ENCODE assay signal across 24 cellular contexts in genomic region chr15:33623010-33623409, GRCh38.
DNase-seq lines count a peak whose midpoint lies in the region; TF ChIP-seq lines count a peak whose summit lies in the region.
"Had no signal": no experiment of that assay in that cellular context is flagged by ENCODE, and none has a peak within 500 bp of the region (broad histone marks: within the 10 kb centered on the region; RNA-seq: fewer than 3 reads in every experiment).

No MANE protein-coding gene starts in this region.

- H3K9ac ChIP-seq in Karpas-422 (ENCODE audit: low read length): no peak overlapping the region
- no peak overlapping the region for H3K9ac ChIP-seq in mesendoderm (ENCODE audit: low read length)

- no CpG with 5 or more reads among the region's 7 CpGs for WGBS in mesendoderm (ENCODE audit: extremely low coverage, insufficient coverage, low lambda C conversion rate)
- WGBS in hepatocyte (ENCODE audit: low lambda C conversion rate, missing lambda C conversion rate): 78% methylated on average over 7 of the region's 7 CpGs

- H3K4ac ChIP-seq in mesendoderm (ENCODE audit: low read depth, low read length): no peak overlapping the region

- H2AK5ac ChIP-seq in mesendoderm (ENCODE audit: low read length): no peak overlapping the region

- no peak overlapping the region for H3K4me3 Mint-ChIP-seq in mesothelial cell of epicardium
- H3K4me3 Mint-ChIP-seq: activated naive CD8-positive, alpha-beta T cell; activated T-cell treated with anti-CD3 and anti-CD28 coated beads, Interleukin-2, amount 50 U/mL, for 72 hours; brain; T-helper 2 cell treated with Interferon-gamma antibody and Interleukin-4, amounts not matched to agents 5 μg/mL and 100 μg/mL, for 36 hours had no signal

- DNase-seq in GM06990 (ENCODE audit: extremely low read depth, insufficient read length): no peak
- DNase-seq in Karpas-422: peak; percentile 65
- no peak for DNase-seq in WERI-Rb-1
- DNase-seq in mesendoderm: peak; percentile 51
- DNase-seq in mesothelial cell of epicardium (ENCODE audit: low spot score in 2 of 2, unreplicated experiment in 2 of 2): no peak
- no peak for DNase-seq in NCI-H2171 (lab: John Stamatoyannopoulos, UW)
- DNase-seq in hepatocyte (ENCODE audit: low spot score): no peak
- DNase-seq: activated CD8-positive, alpha-beta memory T cell treated with anti-CD3 and anti-CD28 coated beads for 24 hours; activated T-cell treated with anti-CD3 and anti-CD28 coated beads, Interleukin-2, amount 50 U/mL, for 72 hours; AML-193; Caco-2; GF-D8; left lung; NCI-H187; NCI-H345; occipital lobe; right cardiac atrium; SJCRH30; stomach had no signal

- H2BK5ac ChIP-seq in mesendoderm (ENCODE audit: low read length): no peak overlapping the region

- H3K27me3 ChIP-seq in GM06990 (replicated peaks; ENCODE audit: control insufficient read depth, insufficient read depth, low read length) (no peaks in the 10 kb centered on the region; the same call in 1 of the 2 replicates), Karpas-422 (ENCODE audit: low read length) (no peaks in the 10 kb centered on the region), WERI-Rb-1 (ENCODE audit: insufficient read depth, low read depth, severe bottlenecking) (peaks cover 2% of the 10 kb centered on the region), mesendoderm (ENCODE audit: insufficient read depth, low read length, poor library complexity) (no peaks in the 10 kb centered on the region), hepatocyte (no peaks in the 10 kb centered on the region)
- H3K27me3 ChIP-seq: gastroesophageal sphincter, left lung, SJCRH30 had no signal

- H3K27ac Mint-ChIP-seq in mesothelial cell of epicardium: no peak overlapping the region
- H3K27ac Mint-ChIP-seq: activated naive CD8-positive, alpha-beta T cell; activated T-cell treated with anti-CD3 and anti-CD28 coated beads, Interleukin-2, amount 50 U/mL, for 72 hours; brain; T-helper 2 cell treated with Interferon-gamma antibody and Interleukin-4, amounts not matched to agents 5 μg/mL and 100 μg/mL, for 36 hours had no signal

- H3K9me2 ChIP-seq in Karpas-422 (replicated peaks; ENCODE audit: insufficient read depth, low read length) (no peaks in the 10 kb centered on the region), hepatocyte (replicated peaks; ENCODE audit: insufficient read depth) (no peaks in the 10 kb centered on the region)

- no peak overlapping the region for H3K4me3 ChIP-seq in GM06990 (replicated peaks; ENCODE audit: low read depth, low read length)
- no peak overlapping the region for H3K4me3 ChIP-seq in Karpas-422 (ENCODE audit: low read length)
- H3K4me3 ChIP-seq in WERI-Rb-1 (ENCODE audit: low read depth, low read length): no peak overlapping the region
- H3K4me3 ChIP-seq in mesendoderm (ENCODE audit: low read length): no peak overlapping the region
- H3K4me3 ChIP-seq in hepatocyte: no peak overlapping the region
- H3K4me3 ChIP-seq: gastroesophageal sphincter, left lung, SJCRH30, stomach had no signal

- no peak overlapping the region for H3K18ac ChIP-seq in mesendoderm (ENCODE audit: low read length)

- TF ChIP-seq CTCF in GM06990 (IDR thresholded peaks at IDR 0.05; ENCODE audit: insufficient read depth, low read length, poor library complexity, severe bottlenecking): peak; percentile 21
- TF ChIP-seq CTCF in WERI-Rb-1 (IDR thresholded peaks at IDR 0.05; ENCODE audit: low read depth, low read length): peak; percentile 48
- no peak for TF ChIP-seq CTCF in mesothelial cell of epicardium (IDR thresholded peaks at IDR 0.05; ENCODE audit: unreplicated experiment)
- no peak for TF ChIP-seq CTCF in hepatocyte (IDR thresholded peaks at IDR 0.05; ENCODE audit: poor library complexity)

- H2BK15ac ChIP-seq in mesendoderm (replicated peaks; ENCODE audit: low read depth): no peak overlapping the region

- H3K79me1 ChIP-seq in mesendoderm (ENCODE audit: low read length): no peaks in the 10 kb centered on the region

- H3K9me3 Mint-ChIP-seq in mesothelial cell of epicardium: peaks cover 21% of the 10 kb centered on the region

- no peak overlapping the region for H4K8ac ChIP-seq in mesendoderm (ENCODE audit: low read depth, low read length)

- H3K27me3 Mint-ChIP-seq in mesothelial cell of epicardium (ENCODE audit: low read depth): no peaks in the 10 kb centered on the region

- H3K23ac ChIP-seq in mesendoderm (ENCODE audit: low read length): no peak overlapping the region

- H4K20me1 ChIP-seq in Karpas-422 (ENCODE audit: insufficient read depth, low read depth, low read length): no peaks in the 10 kb centered on the region
- H4K20me1 ChIP-seq in hepatocyte (ENCODE audit: insufficient read depth, poor library complexity, severe bottlenecking): no peaks in the 10 kb centered on the region

- no peak overlapping the region for H2BK120ac ChIP-seq in mesendoderm (ENCODE audit: low read depth, low read length)

- peaks cover 13% of the 10 kb centered on the region for H3K4me1 Mint-ChIP-seq in mesothelial cell of epicardium

- H2AFZ ChIP-seq in Karpas-422 (ENCODE audit: low read length) (no peak overlapping the region), hepatocyte (no peak overlapping the region)

- H3K4me1 ChIP-seq in Karpas-422 (ENCODE audit: low read length) (no peaks in the 10 kb centered on the region), mesendoderm (ENCODE audit: control insufficient read depth, low read depth, low read length) (no peaks in the 10 kb centered on the region), hepatocyte (ENCODE audit: insufficient read depth) (no peaks in the 10 kb centered on the region)
- H3K4me1 ChIP-seq: Caco-2, gastroesophageal sphincter, left lung, stomach had no signal

- no peak overlapping the region for H4K5ac ChIP-seq in mesendoderm (ENCODE audit: low read length)

- H3K4me2 ChIP-seq in Karpas-422 (ENCODE audit: low read depth, low read length, poor library complexity, severe bottlenecking) (no peak overlapping the region), mesendoderm (ENCODE audit: low read length) (no peak overlapping the region), hepatocyte (no peak overlapping the region)

- no peak overlapping the region for H3K27ac ChIP-seq in Karpas-422 (ENCODE audit: low read length)
- H3K27ac ChIP-seq in WERI-Rb-1: no peak overlapping the region
- no peak overlapping the region for H3K27ac ChIP-seq in mesendoderm (ENCODE audit: low read depth, low read length)
- no peak overlapping the region for H3K27ac ChIP-seq in hepatocyte
- H3K27ac ChIP-seq: epithelial cell of prostate, gastroesophageal sphincter, left lung, SJCRH30, stomach had no signal

- H3K36me3 ChIP-seq in GM06990 (ENCODE audit: control insufficient read depth, insufficient read depth, low read length) (no peaks in the 10 kb centered on the region), Karpas-422 (ENCODE audit: insufficient read depth, low read length) (no peaks in the 10 kb centered on the region), WERI-Rb-1 (no peaks in the 10 kb centered on the region), mesendoderm (ENCODE audit: control insufficient read depth, insufficient read depth, low read length) (no peaks in the 10 kb centered on the region), hepatocyte (replicated peaks; ENCODE audit: insufficient read depth, low read depth) (no peaks in the 10 kb centered on the region)
- H3K36me3 ChIP-seq: left lung, stomach had no signal

- peaks cover 2% of the 10 kb centered on the region for H3K36me3 Mint-ChIP-seq in mesothelial cell of epicardium
- H3K36me3 Mint-ChIP-seq: activated naive CD8-positive, alpha-beta T cell had no signal

- H3K9me3 ChIP-seq in Karpas-422 (ENCODE audit: low read length): no peaks in the 10 kb centered on the region
- H3K9me3 ChIP-seq in WERI-Rb-1 (ENCODE audit: severe bottlenecking): peaks cover 7% of the 10 kb centered on the region
- H3K9me3 ChIP-seq in hepatocyte (ENCODE audit: low read depth): no peaks in the 10 kb centered on the region
- H3K9me3 ChIP-seq: Caco-2, gastroesophageal sphincter, left lung, stomach had no signal

- H3K56ac ChIP-seq in mesendoderm (ENCODE audit: low read length): no peak overlapping the region

- H3K79me2 ChIP-seq in Karpas-422 (ENCODE audit: low read length) (no peaks in the 10 kb centered on the region), mesendoderm (ENCODE audit: control insufficient read depth, insufficient read depth, low read length) (no peaks in the 10 kb centered on the region), hepatocyte (no peaks in the 10 kb centered on the region)

Comparison
In these comparisons a context has a peak if more than half of its experiments do, and no peak if none do; other contexts are left out.
1. DNase-seq: peak in Karpas-422 (single experiment) and mesendoderm (single experiment); none in GM06990 (single experiment), WERI-Rb-1 (single experiment), mesothelial cell of epicardium (0 of 2), NCI-H2171 (single experiment) and hepatocyte (single experiment).
2. CTCF ChIP-seq: peak in GM06990 (single experiment) and WERI-Rb-1 (single experiment); none in mesothelial cell of epicardium (single experiment) and hepatocyte (single experiment).